In the genomic region with DNA sequence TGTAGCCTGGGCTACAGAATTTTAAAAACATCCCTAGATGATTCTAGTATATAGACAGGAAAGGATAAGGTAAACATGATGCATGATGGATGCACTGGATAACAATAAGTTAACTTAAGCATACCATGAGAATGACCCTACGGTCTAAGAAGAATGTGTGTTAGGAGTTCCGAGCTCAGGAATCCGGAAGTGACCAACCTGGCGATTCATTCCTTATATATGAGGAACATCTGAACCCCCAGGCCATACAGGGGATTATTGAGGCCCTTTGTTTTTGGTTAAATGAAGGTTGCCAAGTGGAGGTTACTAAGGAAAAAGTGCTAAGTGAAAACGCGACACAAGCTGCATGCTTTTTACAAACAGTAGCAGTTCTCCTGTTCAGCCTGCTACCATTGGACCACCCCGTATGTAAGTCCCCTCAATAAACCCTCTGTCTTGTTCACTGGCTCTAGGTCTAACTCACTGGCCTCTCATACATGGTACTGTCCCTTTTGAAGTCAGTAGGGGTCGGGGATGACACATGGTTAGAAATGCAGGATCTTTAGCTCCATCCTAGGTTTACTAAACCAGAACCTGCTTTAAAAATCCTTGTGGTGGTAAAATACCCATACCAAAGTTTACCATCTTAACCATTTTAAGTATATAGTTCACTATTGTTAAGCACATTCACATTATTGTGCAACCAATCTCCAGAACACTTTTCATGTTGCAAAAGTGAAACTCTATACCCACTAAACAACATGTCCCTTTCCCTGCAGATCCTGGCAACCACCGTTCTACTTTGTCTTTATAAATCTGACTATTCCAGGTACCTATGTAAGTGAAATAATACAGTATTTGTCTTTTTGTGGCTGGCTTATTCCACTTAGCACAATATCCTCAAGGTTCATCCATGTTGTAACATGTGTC, we compare ENCODE assay signal across 19 cellular contexts.
A peak's percentile ranks its signal among the peaks of the same experiment; 100 is the strongest.
DNase-seq lines count a peak whose midpoint lies in the region; ATAC-seq and TF ChIP-seq lines count a peak whose summit lies in the region.
"Had no signal": no experiment of that assay in that cellular context is flagged by ENCODE, and none has a peak within 500 bp of the region (broad histone marks: within the 10 kb centered on the region; RNA-seq: fewer than 3 reads in every experiment).

No MANE protein-coding gene starts in this region.

- no peak overlapping the region for H3K4me3 Mint-ChIP-seq in Caco-2 (ENCODE audit: unreplicated experiment)
- H3K4me3 Mint-ChIP-seq: activated CD4-positive, alpha-beta T cell treated with anti-CD3 and anti-CD28 coated beads for 36 hours; brain; neural crest cell had no signal

- peaks cover 22% of the 10 kb centered on the region for H3K4me1 Mint-ChIP-seq in Caco-2 (ENCODE audit: low read depth, unreplicated experiment)
- H3K4me1 Mint-ChIP-seq: activated CD4-positive, alpha-beta T cell treated with anti-CD3 and anti-CD28 coated beads for 36 hours; brain had no signal

- no peak overlapping the region for H3K27ac Mint-ChIP-seq in Caco-2 (ENCODE audit: unreplicated experiment)
- H3K27ac Mint-ChIP-seq: activated CD4-positive, alpha-beta T cell treated with anti-CD3 and anti-CD28 coated beads for 36 hours; brain had no signal

- H3K14ac ChIP-seq in mesenchymal stem cell (ENCODE audit: low read length in 2 of 2) = no peak overlapping the region

- WGBS in mesenchymal stem cell = 48% methylated on average over 8 of the region's 9 CpGs

- H3K27me3 ChIP-seq in brain microvascular endothelial cell (replicated peaks) = no peaks in the 10 kb centered on the region
- no peaks in the 10 kb centered on the region for H3K27me3 ChIP-seq in mesenchymal stem cell (ENCODE audit: control insufficient read depth in 1 of 2, insufficient read depth in 1 of 2, low read length in 2 of 2)
- H3K27me3 ChIP-seq in Caco-2 (replicated peaks; ENCODE audit: control insufficient read depth, insufficient read depth, low read length) = no peaks in the 10 kb centered on the region
- H3K27me3 ChIP-seq: dorsolateral prefrontal cortex, hepatocyte, stomach had no signal

- POLR2A ChIA-PET in Caco-2 (lab: Charles Lee) = no interaction called here

- no peak for TF ChIP-seq CTCF in brain microvascular endothelial cell (IDR thresholded peaks at IDR 0.05; ENCODE audit: low read depth, low read length, missing control alignments)
- TF ChIP-seq CTCF in Caco-2 (IDR thresholded peaks at IDR 0.05; ENCODE audit: insufficient read depth in 1 of 2, low read depth in 1 of 2, low read length in 1 of 2, severe bottlenecking in 1 of 2, unreplicated experiment in 1 of 2) = no peak

- no peak overlapping the region for H2BK120ac ChIP-seq in mesenchymal stem cell (ENCODE audit: low read depth, low read length)

- in situ Hi-C loops in brain microvascular endothelial cell (cut with HindIII; ENCODE audit: low pct_ligation_motif_present, low sequenced_read_pairs) = no loop called here

- intact Hi-C loops in Caco-2 (cut with micrococcal nuclease; ENCODE audit: unreplicated experiment) = loop anchor here (2.0 kb wide), 1 partner anchor 21 kb away; no protein-coding TSS in a partner anchor

- H3K79me1 ChIP-seq in mesenchymal stem cell (replicated peaks; ENCODE audit: low read length, poor library complexity, severe bottlenecking) = no peaks in the 10 kb centered on the region

- no peaks in the 10 kb centered on the region for H3K36me3 Mint-ChIP-seq in Caco-2 (ENCODE audit: insufficient read depth, unreplicated experiment)

- H3K36me3 ChIP-seq in brain microvascular endothelial cell (replicated peaks) = no peaks in the 10 kb centered on the region
- H3K36me3 ChIP-seq in mesenchymal stem cell (ENCODE audit: control insufficient read depth in 1 of 2, insufficient read depth in 2 of 2, low read depth in 1 of 2, low read length in 2 of 2) = no peaks in the 10 kb centered on the region
- no peaks in the 10 kb centered on the region for H3K36me3 ChIP-seq in Caco-2 (ENCODE audit: control insufficient read depth, insufficient read depth, low read length)
- H3K36me3 ChIP-seq: stomach had no signal

- no peak overlapping the region for H3K4me2 ChIP-seq in mesenchymal stem cell (ENCODE audit: low read length, poor library complexity, severe bottlenecking)
- H3K4me2 ChIP-seq: hepatocyte had no signal

- H3K4ac ChIP-seq in mesenchymal stem cell (ENCODE audit: low read depth in 1 of 2, low read length in 2 of 2) = no peak overlapping the region

- no peak overlapping the region for H3K9ac ChIP-seq in mesenchymal stem cell (ENCODE audit: low read length)

- H3K27ac ChIP-seq in brain microvascular endothelial cell (peak overlapping the region; percentile 53), mesenchymal stem cell (ENCODE audit: low read length, poor library complexity, severe bottlenecking) (peak overlapping the region; percentile 16)
- H3K27ac ChIP-seq: dorsolateral prefrontal cortex, hepatocyte, stomach had no signal

- H3K4me1 ChIP-seq in mesenchymal stem cell (ENCODE audit: control insufficient read depth, insufficient read depth, low read depth, low read length) (peaks cover 2% of the 10 kb centered on the region), Caco-2 (peaks cover 7% of the 10 kb centered on the region)

- DNase-seq in EL = peak; percentile 94
- peak; percentile 96 for DNase-seq in NCI-H226
- DNase-seq in brain microvascular endothelial cell = peak; percentile 86
- peak; percentile 70 for DNase-seq in mesenchymal stem cell
- DNase-seq in DMS79 (lab: John Stamatoyannopoulos, UW) = no peak
- DNase-seq in NCI-H1048 (lab: John Stamatoyannopoulos, UW) = no peak
- no peak for DNase-seq in Caco-2
- DNase-seq: activated CD4-positive, alpha-beta T cell treated with anti-CD3 and anti-CD28 coated beads for 36 hours; activated CD8-positive, alpha-beta memory T cell treated with anti-CD3 and anti-CD28 coated beads, Interleukin-2, amount 50 U/mL, for 4 hours; activated naive CD4-positive, alpha-beta T cell; dorsolateral prefrontal cortex; midbrain; NCI-H1436; Right ventricle myocardium superior; stomach had no signal

- no peak overlapping the region for H4K91ac ChIP-seq in mesenchymal stem cell (ENCODE audit: low read length)

- H3K18ac ChIP-seq in mesenchymal stem cell (ENCODE audit: low read depth in 1 of 2, low read length in 2 of 2) = peak overlapping the region in 1 of 2 experiments; percentile 21

- H4K8ac ChIP-seq in mesenchymal stem cell (ENCODE audit: low read length) = no peak overlapping the region

- no peak overlapping the region for H2AFZ ChIP-seq in mesenchymal stem cell (ENCODE audit: low read depth, low read length)
- H2AFZ ChIP-seq: hepatocyte had no signal

- no TSS peak for BruUV-seq in Caco-2 (replicated peaks; lab: Mats Ljungman, UMichigan)

- no peak overlapping the region for H3K4me3 ChIP-seq in brain microvascular endothelial cell (ENCODE audit: low read depth, low read length)
- H3K4me3 ChIP-seq in mesenchymal stem cell (ENCODE audit: insufficient read depth in 1 of 2, low read depth in 1 of 2, low read length in 2 of 2) = no peak overlapping the region
- H3K4me3 ChIP-seq in Caco-2 (ENCODE audit: low read depth, low read length) = no peak overlapping the region
- H3K4me3 ChIP-seq: dorsolateral prefrontal cortex, hepatocyte, stomach had no signal

- no peak overlapping the region for H2BK12ac ChIP-seq in mesenchymal stem cell (ENCODE audit: low read length in 2 of 2)

- H3K9me3 ChIP-seq in mesenchymal stem cell (ENCODE audit: control insufficient read depth, low read length) (peaks cover 15% of the 10 kb centered on the region), Caco-2 (no peaks in the 10 kb centered on the region)
- H3K9me3 ChIP-seq: stomach had no signal

- H2BK15ac ChIP-seq in mesenchymal stem cell (ENCODE audit: low read depth, poor library complexity, severe bottlenecking) = no peak overlapping the region

- CTCF ChIA-PET in Caco-2 (lab: Charles Lee) = no interaction called here

- no peak overlapping the region for H2BK5ac ChIP-seq in mesenchymal stem cell (ENCODE audit: low read depth, low read length, poor library complexity, severe bottlenecking)

- H3K27me3 Mint-ChIP-seq in Caco-2 (ENCODE audit: insufficient read depth, unreplicated experiment) = no peaks in the 10 kb centered on the region

- H3K9me3 Mint-ChIP-seq in Caco-2 (ENCODE audit: unreplicated experiment) = no peaks in the 10 kb centered on the region
- H3K9me3 Mint-ChIP-seq: neural crest cell had no signal

- ATAC-seq in GM18867 (IDR thresholded peaks at IDR 0.05; ENCODE audit: unreplicated experiment) = no peak
- ATAC-seq: activated CD4-positive, alpha-beta T cell treated with anti-CD3 and anti-CD28 coated beads for 36 hours had no signal

- H3K23ac ChIP-seq in mesenchymal stem cell (ENCODE audit: low read length in 2 of 2) = no peak overlapping the region

- H2AK5ac ChIP-seq in mesenchymal stem cell (ENCODE audit: low read length, severe bottlenecking) = no peak overlapping the region

Comparison
In these comparisons a context has a peak if more than half of its experiments do, and no peak if none do; other contexts are left out.
1. DNase-seq: peak in EL (single experiment), NCI-H226 (single experiment), brain microvascular endothelial cell (single experiment) and mesenchymal stem cell (single experiment); none in DMS79 (single experiment), NCI-H1048 (single experiment) and Caco-2 (0 of 2).